Comparison of ENCODE assay signal across 22 cellular contexts in genomic region chr16:57137566-57138273, GRCh38. TPM values are rescaled to one million over a fixed set of nuclear protein-coding genes. Genes with fewer than 3 reads are reported as not detected.
DNase-seq lines count a peak whose midpoint lies in the region; ATAC-seq, FAIRE-seq and TF ChIP-seq lines count a peak whose summit lies in the region.
"Had no signal": no experiment of that assay in that cellular context is flagged by ENCODE, and none has a peak within 500 bp of the region (broad histone marks: within the 10 kb centered on the region; RNA-seq: fewer than 3 reads in every experiment).

No MANE protein-coding gene starts in this region.

- peak overlapping the region; percentile 68 for H3K27ac Mint-ChIP-seq in activated CD4-positive, alpha-beta T cell treated with anti-CD3 and anti-CD28 coated beads, Interleukin-2, amount 10 ng/mL, durations not matched to agents 7 days and 5 days
- H3K27ac Mint-ChIP-seq in activated T-helper 17 cell treated with anti-CD3 and anti-CD28 coated beads, Interleukin-2, amount 50 U/mL, for 72 hours, result peak overlapping the region; percentile 61
- H3K27ac Mint-ChIP-seq: progenitor cell of endocrine pancreas had no signal

- H3K4me3 Mint-ChIP-seq in activated CD4-positive, alpha-beta T cell treated with anti-CD3 and anti-CD28 coated beads, Interleukin-2, amount 10 ng/mL, durations not matched to agents 7 days and 5 days, result no peak overlapping the region
- no peak overlapping the region for H3K4me3 Mint-ChIP-seq in activated T-helper 17 cell treated with anti-CD3 and anti-CD28 coated beads, Interleukin-2, amount 50 U/mL, for 72 hours

- no peak for ATAC-seq in activated T-helper 17 cell treated with anti-CD3 and anti-CD28 coated beads, Interleukin-2, amount 50 U/mL, for 72 hours (replicated peaks)
- ATAC-seq in left lung (no peak), GM18511 (IDR thresholded peaks at IDR 0.05; ENCODE audit: unreplicated experiment) (no peak)
- ATAC-seq: activated CD4-positive, CD25-positive, alpha-beta regulatory T cell treated with anti-CD3 and anti-CD28 coated beads, Interleukin-2, amount 50 U/mL, for 24 hours; lower lobe of right lung had no signal

- DNase-seq in activated CD4-positive, alpha-beta T cell treated with anti-CD3 and anti-CD28 coated beads, Interleukin-2, amount 10 ng/mL, durations not matched to agents 7 days and 5 days, result no peak
- no peak for DNase-seq in activated CD4-positive, alpha-beta T cell treated with anti-CD3 and anti-CD28 coated beads, Interleukin-2, amount 50 U/mL, for 4 hours
- DNase-seq in left lung (peak; percentile 28 to 29), substantia nigra (lab: John Stamatoyannopoulos, UW) (no peak), NCI-H1048 (lab: John Stamatoyannopoulos, UW) (no peak), urothelium cell line (ENCODE audit: low spot score) (no peak)
- DNase-seq: activated gamma-delta T cell treated with Interleukin-2 at 50 U/mL for 16 hours; BE2C; DMS153; GDM1; lower lobe of right lung; NCI-H1417; NCI-H524; SHP77 treated with DMSO at 0.1 percent for 48 hours; stimulated activated CD4-positive, alpha-beta T cell treated with anti-CD3 and anti-CD28 coated beads, Interleukin-2, amount 100 ng/mL, for 48 hours; uterus had no signal

- H3K4me1 Mint-ChIP-seq in activated CD4-positive, alpha-beta T cell treated with anti-CD3 and anti-CD28 coated beads, Interleukin-2, amount 10 ng/mL, durations not matched to agents 7 days and 5 days, result peaks cover 74% of the 10 kb centered on the region
- peaks cover 21% of the 10 kb centered on the region for H3K4me1 Mint-ChIP-seq in activated T-helper 17 cell treated with anti-CD3 and anti-CD28 coated beads, Interleukin-2, amount 50 U/mL, for 72 hours

- no peaks in the 10 kb centered on the region for H3K36me3 Mint-ChIP-seq in activated CD4-positive, alpha-beta T cell treated with anti-CD3 and anti-CD28 coated beads, Interleukin-2, amount 10 ng/mL, durations not matched to agents 7 days and 5 days (ENCODE audit: low read depth)
- H3K36me3 Mint-ChIP-seq in activated T-helper 17 cell treated with anti-CD3 and anti-CD28 coated beads, Interleukin-2, amount 50 U/mL, for 72 hours (ENCODE audit: low read depth), result no peaks in the 10 kb centered on the region

- CTCF ChIA-PET in activated CD4-positive, alpha-beta T cell treated with anti-CD3 and anti-CD28 coated beads, Interleukin-2, amount 10 ng/mL, durations not matched to agents 7 days and 5 days (lab: Charles Lee), result interaction anchor here (0.6 to 1.2 kb wide), 3 partner anchors 10 to 17 kb away, joined by 3 to 4 read pairs (median 3); no protein-coding TSS in a partner anchor

- FAIRE-seq in urothelium cell line (lab: Jason Lieb, UNC), result no peak
- FAIRE-seq: A204.1, H1 had no signal

- H3K27me3 ChIP-seq in left lung, result no peaks in the 10 kb centered on the region
- H3K27me3 ChIP-seq: BE2C, uterus had no signal

- no peaks in the 10 kb centered on the region for H3K9me3 Mint-ChIP-seq in activated CD4-positive, alpha-beta T cell treated with anti-CD3 and anti-CD28 coated beads, Interleukin-2, amount 10 ng/mL, durations not matched to agents 7 days and 5 days
- H3K9me3 Mint-ChIP-seq in activated T-helper 17 cell treated with anti-CD3 and anti-CD28 coated beads, Interleukin-2, amount 50 U/mL, for 72 hours, result no peaks in the 10 kb centered on the region

- peaks cover 0 to 43% of the 10 kb centered on the region in 2 donors for H3K4me1 ChIP-seq in left lung
- H3K4me1 ChIP-seq: BE2C, uterus had no signal

- no peak for TF ChIP-seq CTCF in left lung (IDR thresholded peaks at IDR 0.05)

- H3K36me3 ChIP-seq in left lung, result peaks cover 0 to 23% of the 10 kb centered on the region in 2 donors
- H3K36me3 ChIP-seq: BE2C, uterus had no signal

- H3K27ac ChIP-seq in left lung (peak overlapping the region in 1 of 2 donors; percentile 16), substantia nigra (ENCODE audit: low read depth, low read length, poor library complexity, severe bottlenecking) (peak overlapping the region; percentile 69)
- H3K27ac ChIP-seq: uterus had no signal

- intact Hi-C loops in left lung (cut with DNase I), result no loop called here

- H3K27me3 Mint-ChIP-seq in activated CD4-positive, alpha-beta T cell treated with anti-CD3 and anti-CD28 coated beads, Interleukin-2, amount 10 ng/mL, durations not matched to agents 7 days and 5 days, result no peaks in the 10 kb centered on the region
- H3K27me3 Mint-ChIP-seq in activated T-helper 17 cell treated with anti-CD3 and anti-CD28 coated beads, Interleukin-2, amount 50 U/mL, for 72 hours, result no peaks in the 10 kb centered on the region

- POLR2A ChIA-PET in activated CD4-positive, alpha-beta T cell treated with anti-CD3 and anti-CD28 coated beads, Interleukin-2, amount 10 ng/mL, durations not matched to agents 7 days and 5 days (lab: Charles Lee), result no interaction called here

- no peaks in the 10 kb centered on the region for H3K9me3 ChIP-seq in left lung
- H3K9me3 ChIP-seq: BE2C, lower lobe of right lung, uterus had no signal

- H3K4me3 ChIP-seq in left lung, result no peak overlapping the region
- H3K4me3 ChIP-seq: lower lobe of right lung, uterus had no signal

RNA-seq across cellular contexts. Expression of gene CPNE2, which starts 45.3 kb away (rescaled TPM):
- 1 to 10 TPM; 3.1 to 3.6 TPM for total RNA-seq in activated CD4-positive, alpha-beta T cell treated with anti-CD3 and anti-CD28 coated beads, Interleukin-2, amount 10 ng/mL, durations not matched to agents 7 days and 5 days
- 1 to 10 TPM; 3.8 to 4.4 TPM for total RNA-seq in activated T-helper 17 cell treated with anti-CD3 and anti-CD28 coated beads, Interleukin-2, amount 50 U/mL, for 72 hours
- 10 to 100 TPM; 49.4 to 49.9 TPM for total RNA-seq in left lung

RNA-seq across cellular contexts. Expression of gene PSME3IP1, which starts 48.1 kb away (rescaled TPM):
- 100 to 1,000 TPM; 115 to 137 TPM for total RNA-seq in activated CD4-positive, alpha-beta T cell treated with anti-CD3 and anti-CD28 coated beads, Interleukin-2, amount 10 ng/mL, durations not matched to agents 7 days and 5 days
- 100 to 1,000 TPM in 1 of 2 donors, 10 to 100 TPM in 1; 79.0 to 103 TPM for total RNA-seq in activated T-helper 17 cell treated with anti-CD3 and anti-CD28 coated beads, Interleukin-2, amount 50 U/mL, for 72 hours
- 10 to 100 TPM; 53.1 to 71.8 TPM for total RNA-seq in left lung

RNA-seq across cellular contexts. Expression of gene RSPRY1, which starts 48.4 kb away (rescaled TPM):
- 10 to 100 TPM; 32.2 to 34.2 TPM for total RNA-seq in activated CD4-positive, alpha-beta T cell treated with anti-CD3 and anti-CD28 coated beads, Interleukin-2, amount 10 ng/mL, durations not matched to agents 7 days and 5 days
- 10 to 100 TPM; 34.1 to 37.4 TPM for total RNA-seq in activated T-helper 17 cell treated with anti-CD3 and anti-CD28 coated beads, Interleukin-2, amount 50 U/mL, for 72 hours
- total RNA-seq in left lung, result 10 to 100 TPM; 32.5 to 36.6 TPM

Comparison
In these comparisons a context has a peak if more than half of its experiments do, and no peak if none do; other contexts are left out.
1. DNase-seq: peak in left lung (2 of 2); none in activated CD4-positive, alpha-beta T cell treated with anti-CD3 and anti-CD28 coated beads, Interleukin-2, amount 10 ng/mL, durations not matched to agents 7 days and 5 days (single experiment), activated CD4-positive, alpha-beta T cell treated with anti-CD3 and anti-CD28 coated beads, Interleukin-2, amount 50 U/mL, for 4 hours (0 of 2), substantia nigra (0 of 49), NCI-H1048 (single experiment) and urothelium cell line (single experiment).
2. RNA of gene CPNE2, which starts 45.3 kb away (total RNA-seq): 49.4 to 49.9 TPM in left lung; 3.8 to 4.4 TPM in activated T-helper 17 cell treated with anti-CD3 and anti-CD28 coated beads, Interleukin-2, amount 50 U/mL, for 72 hours and 3.1 to 3.6 TPM in activated CD4-positive, alpha-beta T cell treated with anti-CD3 and anti-CD28 coated beads, Interleukin-2, amount 10 ng/mL, durations not matched to agents 7 days and 5 days; every median in the first group is over 4 times any median in the second.